ENCODE assay signal across 25 cellular contexts in genomic region chr4:121049072-121049599, GRCh38. TPM values are rescaled to one million over a fixed set of nuclear protein-coding genes. Genes with fewer than 3 reads are reported as not detected.
DNase-seq lines count a peak whose midpoint lies in the region; ATAC-seq and TF ChIP-seq lines count a peak whose summit lies in the region.
"Had no signal": no experiment of that assay in that cellular context is flagged by ENCODE, and none has a peak within 500 bp of the region (broad histone marks: within the 10 kb centered on the region; RNA-seq: fewer than 3 reads in every experiment).

No MANE protein-coding gene starts in this region.

- H3K36me3 ChIP-seq in PC-3 (ENCODE audit: low read depth, low read length) (no peaks in the 10 kb centered on the region), upper lobe of right lung (peaks cover 8% of the 10 kb centered on the region)
- H3K36me3 ChIP-seq: HAP-1, MG63, Peyer's patch had no signal

- POLR2A ChIA-PET in PC-3 (lab: Charles Lee; ENCODE audit: unreplicated experiment) = no interaction called here

- H3F3A ChIP-seq in PC-3 (ENCODE audit: low read length, unreplicated experiment) = no peaks in the 10 kb centered on the region

- H2AFZ ChIP-seq in PC-3 (ENCODE audit: low read length) = no peak overlapping the region

- H3K4me1 ChIP-seq in PC-3 (ENCODE audit: insufficient read depth, low read length) = peaks cover 9% of the 10 kb centered on the region; the same call in 1 of the 2 replicates
- H3K4me1 ChIP-seq in upper lobe of right lung = peaks cover 7% of the 10 kb centered on the region
- H3K4me1 ChIP-seq: HAP-1, Peyer's patch had no signal

- ATAC-seq in PC-3 = peak; percentile 51
- ATAC-seq in left colon = peak; percentile 54
- ATAC-seq in upper lobe of right lung = peak; percentile 65

- no peaks in the 10 kb centered on the region for H4K20me1 ChIP-seq in PC-3 (ENCODE audit: low read length)

- H3K4me2 ChIP-seq in PC-3 (ENCODE audit: low read length) = no peak overlapping the region

- DNase-seq in NCI-H510A treated with DMSO at 0.1 percent for 48 hours (lab: John Stamatoyannopoulos, UW) (peak; percentile 20), NCI-H510A (lab: John Stamatoyannopoulos, UW) (no peak), PC-3 (peak; percentile 30), left colon (no peak), upper lobe of right lung (no peak), NCI-H526 (lab: John Stamatoyannopoulos, UW) (no peak)
- no peak for DNase-seq in stimulated activated naive CD4-positive, alpha-beta T cell treated with Interleukin-2 at 50 U/mL for 16 hours (lab: John Stamatoyannopoulos, UW)
- DNase-seq: Calu3, GOT3, HFFc6, IMR-90, KG1, MG63, NCI-H1417, NCI-H1694, NCI-H2029 treated with DMSO at 0.1 percent for 48 hours, NCI-H2171, NCI-H226, NCI-H524 treated with DMSO at 0.1 percent for 48 hours, NCI-H82, Peyer's patch, SIG-M5 had no signal

- no peaks in the 10 kb centered on the region for H3K9me2 ChIP-seq in PC-3 (replicated peaks; ENCODE audit: low read length)

- H3K4me3 ChIP-seq in PC-3 (ENCODE audit: low read length) (no peak overlapping the region), upper lobe of right lung (no peak overlapping the region)
- H3K4me3 ChIP-seq: HAP-1, MG63, Peyer's patch, SK-N-MC had no signal

- no peak overlapping the region for H3K9ac ChIP-seq in PC-3 (ENCODE audit: low read length)

- H3K27ac ChIP-seq in PC-3 (ENCODE audit: low read length) (no peak overlapping the region), upper lobe of right lung (no peak overlapping the region)
- H3K27ac ChIP-seq: Peyer's patch, SK-N-MC had no signal

- no TSS peak for BruUV-seq in PC-3 (replicated peaks; lab: Mats Ljungman, UMichigan)

- TF ChIP-seq CTCF in PC-3 (conservative IDR thresholded peaks at IDR 0.05; ENCODE audit: low read depth, low read length) (no peak), upper lobe of right lung (IDR thresholded peaks at IDR 0.05) (no peak)

- intact Hi-C loops in PC-3 (cut with micrococcal nuclease) (loop anchor here (1.0 kb wide), 1 partner anchor 330 kb away; no protein-coding TSS in a partner anchor), left colon (cut with DNase I, micrococcal nuclease) (no loop called here), upper lobe of right lung (cut with DNase I) (no loop called here)

- no peaks in the 10 kb centered on the region for H3K79me2 ChIP-seq in PC-3 (ENCODE audit: low read length)

- 0 out of 2 replicates have a peak, but pooled peaks cover under 1% of the 10 kb centered on the region for H3K27me3 ChIP-seq in PC-3 (ENCODE audit: low read length)
- no peaks in the 10 kb centered on the region for H3K27me3 ChIP-seq in upper lobe of right lung
- H3K27me3 ChIP-seq: MG63, Peyer's patch had no signal

- CTCF ChIA-PET in PC-3 (lab: Charles Lee) = no interaction called here

- H3K9me3 ChIP-seq in PC-3 (ENCODE audit: low read length) = no peaks in the 10 kb centered on the region
- no peaks in the 10 kb centered on the region for H3K9me3 ChIP-seq in upper lobe of right lung
- H3K9me3 ChIP-seq: HAP-1, MG63, Peyer's patch had no signal

RNA-seq across cellular contexts. Expression of gene NDNF, which starts 23.2 kb away (rescaled TPM):
- total RNA-seq in PC-3 (2014; rRNA removed) = 0.04 TPM in 1 of 2 replicates, not detected in the other
- total RNA-seq in left colon = 10 to 100 TPM in 1 of 2 donors, 1 to 10 TPM in 1; 9.2 to 14.0 TPM
- 201 TPM for total RNA-seq in upper lobe of right lung
- total RNA-seq: OCI-LY7 had no signal

Comparison
In these comparisons a context has a peak if more than half of its experiments do, and no peak if none do; other contexts are left out.
1. DNase-seq: peak in NCI-H510A treated with DMSO at 0.1 percent for 48 hours (single experiment) and PC-3 (single experiment); none in NCI-H510A (single experiment), left colon (0 of 2), upper lobe of right lung (single experiment), stimulated activated naive CD4-positive, alpha-beta T cell treated with Interleukin-2 at 50 U/mL for 16 hours (single experiment) and NCI-H526 (0 of 2).
2. RNA of gene NDNF, which starts 23.2 kb away (total RNA-seq): 201 TPM in upper lobe of right lung (single experiment); 9.2 to 14.0 TPM in left colon and 0.04 TPM in PC-3; every median in the first group is over 10 times any median in the second.
3. Peak in every context shown above with its lines, with median percentiles within 50 percentile points of each other: ATAC-seq.